ENCODE assay signal across 1 cellular context in genomic region chr17:80414803-80415625, GRCh38.
A peak's percentile ranks its signal among the peaks of the same experiment; 100 is the strongest.
TF ChIP-seq lines count a peak whose summit lies in the region.

Gene ENDOV (plus strand): TSS chr17:80415167. CDS start chr17:80415195, 28 bp downstream.

TF ChIP-seq in K562, 482 proteins besides CTCF, POLR2A, EP300 and RAD21 (continued from another document and continues in another):
- peak; percentile 98 for TF ChIP-seq ZBTB40 (IDR thresholded peaks at IDR 0.05)
- TF ChIP-seq ZBTB40 (CRISPR knock-in tag; IDR thresholded peaks at IDR 0.05), result no peak
- TF ChIP-seq PCBP2 (IDR thresholded peaks at IDR 0.05; ENCODE audit: low read depth, low read length, poor library complexity, severe bottlenecking), result no peak
- peak; percentile 95 for TF ChIP-seq CREB1 (IDR thresholded peaks at IDR 0.05)
- TF ChIP-seq CREB1 (CRISPR knock-in tag; IDR thresholded peaks at IDR 0.05), result peak; percentile 97
- TF ChIP-seq CCNT2 (IDR thresholded peaks at IDR 0.05; ENCODE audit: borderline replicate concordance, extremely low read depth, insufficient read length, low read depth, low read length), result peak; percentile 53
- peak; percentile 85 for TF ChIP-seq TFAP4 (CRISPR knock-in tag; IDR thresholded peaks at IDR 0.05; ENCODE audit: borderline replicate concordance)
- peak in 1 of 2 experiments; percentile 46; a peak in 1 of 3 replicates for TF ChIP-seq CBX3 (IDR thresholded peaks at IDR 0.05; ENCODE audit: borderline replicate concordance in 1 of 2, low read length in 2 of 2)
- TF ChIP-seq ELF1 (tag; IDR thresholded peaks at IDR 0.05), result peak; percentile 93
- TF ChIP-seq KDM5B (IDR thresholded peaks at IDR 0.05; ENCODE audit: insufficient replicate concordance, low read depth, low read length), result no peak
- peak in 2 of 3 experiments; percentile 72 to 77 for TF ChIP-seq YY1 (IDR thresholded peaks at IDR 0.05; ENCODE audit: borderline replicate concordance in 1 of 3, control insufficient read depth in 1 of 3, extremely low read depth in 1 of 3, insufficient read depth in 3 of 3, insufficient read length in 1 of 3, insufficient replicate concordance in 2 of 3, low read depth in 1 of 3, low read length in 2 of 3)
- 0 out of 2 replicates have a peak, but pooled peaks have one; percentile 62 for TF ChIP-seq FOXP4 (CRISPR knock-in tag; IDR thresholded peaks at IDR 0.05; ENCODE audit: borderline replicate concordance)
- peak; percentile 80 for TF ChIP-seq POLR2G (IDR thresholded peaks at IDR 0.05; ENCODE audit: low read depth, low read length)
- no peak for TF ChIP-seq ZNF3 (CRISPR knock-in tag; IDR thresholded peaks at IDR 0.05)
- peak; percentile 98 for TF ChIP-seq NRF1 (conservative IDR thresholded peaks at IDR 0.05 in 1 of 2, IDR thresholded peaks at IDR 0.05 in 1 of 2)
- TF ChIP-seq FOXJ2 (tag; IDR thresholded peaks at IDR 0.05), result peak; percentile 79
- no peak for TF ChIP-seq ZNF217 (CRISPR knock-in tag; IDR thresholded peaks at IDR 0.05)
- no peak for TF ChIP-seq PRMT5 (CRISPR knock-in tag; IDR thresholded peaks at IDR 0.05)
- no peak for TF ChIP-seq ZZZ3 (IDR thresholded peaks at IDR 0.05)
- peak; percentile 84 for TF ChIP-seq ATF1 (CRISPR knock-in tag; IDR thresholded peaks at IDR 0.05)
- peak; percentile 99 for TF ChIP-seq ATF1 (tag; IDR thresholded peaks at IDR 0.05)
- TF ChIP-seq C11orf30 (IDR thresholded peaks at IDR 0.05; ENCODE audit: low read depth), result peak; percentile 98
- TF ChIP-seq ZNF239 (CRISPR knock-in tag; IDR thresholded peaks at IDR 0.05), result no peak
- peak; percentile 69 for TF ChIP-seq MBD2 (IDR thresholded peaks at IDR 0.05; ENCODE audit: borderline replicate concordance, low read depth)
- TF ChIP-seq POLR2AphosphoS5 (IDR thresholded peaks at IDR 0.05; ENCODE audit: control insufficient read depth, insufficient read depth, low read depth, low read length), result peak; percentile 56; the same call in 1 of the 2 replicates
- peak; percentile 90 for TF ChIP-seq PRDM10 (IDR thresholded peaks at IDR 0.05; ENCODE audit: partially characterized antibody)
- no peak for TF ChIP-seq ZBTB5 (IDR thresholded peaks at IDR 0.05)
- peak; percentile 21 to 70 for TF ChIP-seq E2F6 (IDR thresholded peaks at IDR 0.05; ENCODE audit: borderline replicate concordance in 1 of 2, extremely low read depth in 1 of 2, insufficient read depth in 1 of 2, insufficient read length in 1 of 2, low read depth in 1 of 2, low read length in 1 of 2, poor library complexity in 1 of 2, severe bottlenecking in 1 of 2)
- TF ChIP-seq ZNF586 (CRISPR knock-in tag; conservative IDR thresholded peaks at IDR 0.05), result no peak
- TF ChIP-seq IRF9 (tag; IDR thresholded peaks at IDR 0.05), result no peak
- TF ChIP-seq LCOR (CRISPR knock-in tag; IDR thresholded peaks at IDR 0.05), result peak; percentile 68
- TF ChIP-seq CBX5 (IDR thresholded peaks at IDR 0.05; ENCODE audit: borderline replicate concordance, low read depth), result no peak
- peak; percentile 97 for TF ChIP-seq ETV1 (tag; conservative IDR thresholded peaks at IDR 0.05; ENCODE audit: low read depth)
- TF ChIP-seq ERF (CRISPR knock-in tag; IDR thresholded peaks at IDR 0.05), result no peak
- TF ChIP-seq ZNF507 (tag; conservative IDR thresholded peaks at IDR 0.05), result no peak
- peak; percentile 95 for TF ChIP-seq DIDO1 (tag; IDR thresholded peaks at IDR 0.05; ENCODE audit: low read depth)
- TF ChIP-seq NUFIP1 (IDR thresholded peaks at IDR 0.05; ENCODE audit: partially characterized antibody), result no peak
- TF ChIP-seq RBM17 (IDR thresholded peaks at IDR 0.05; ENCODE audit: borderline replicate concordance, low read depth, low read length), result no peak
